In the genomic region with DNA sequence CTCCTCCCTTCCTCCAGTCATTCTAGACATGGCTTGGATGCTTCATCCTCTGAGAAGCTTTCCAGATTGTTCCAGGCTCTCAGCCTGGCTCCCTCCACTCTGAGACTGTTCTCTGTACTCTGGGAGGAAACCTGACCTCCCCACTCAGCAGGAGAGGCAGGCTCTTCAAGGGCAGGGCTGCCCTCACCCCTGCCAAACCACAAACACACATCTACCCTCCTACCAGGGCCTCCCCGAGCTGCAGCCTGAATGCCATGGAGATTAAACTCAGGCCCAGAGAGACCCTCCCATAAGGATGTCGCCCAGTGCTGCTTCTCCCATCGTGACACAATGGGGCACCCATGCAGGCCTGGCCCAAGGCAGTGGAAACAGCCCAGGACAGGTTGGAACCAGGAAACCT, we compare ENCODE assay signal across 23 cellular contexts. TPM values are rescaled to one million over a fixed set of nuclear protein-coding genes. Genes with fewer than 3 reads are reported as not detected.
DNase-seq lines count a peak whose midpoint lies in the region; ATAC-seq and TF ChIP-seq lines count a peak whose summit lies in the region.
"Had no signal": no experiment of that assay in that cellular context is flagged by ENCODE, and none has a peak within 500 bp of the region (broad histone marks: within the 10 kb centered on the region; RNA-seq: fewer than 3 reads in every experiment).

No MANE protein-coding gene starts in this region.

- H3K9me3 ChIP-seq in left lung: peaks cover 0 to 5% of the 10 kb centered on the region in 2 donors
- H3K9me3 ChIP-seq: right atrium auricular region, stomach had no signal

- ATAC-seq in left lung (peak; percentile 90), HG02623 (IDR thresholded peaks at IDR 0.05; ENCODE audit: unreplicated experiment) (no peak)
- ATAC-seq: activated naive CD4-positive, alpha-beta T cell treated with anti-CD3 and anti-CD28 coated beads, Interleukin-2, amount 50 U/mL, for 72 hours; activated T-cell treated with anti-CD3 and anti-CD28 coated beads, Interleukin-2, amount 50 U/mL, for 4 hours had no signal

- no peaks in the 10 kb centered on the region for H3K27me3 ChIP-seq in left lung
- H3K27me3 ChIP-seq: hepatocyte, right atrium auricular region, stomach had no signal

- H3K4me1 Mint-ChIP-seq in mesothelial cell of epicardium: no peaks in the 10 kb centered on the region
- H3K4me1 Mint-ChIP-seq: T-cell had no signal

- no peak overlapping the region for H3K4me3 Mint-ChIP-seq in mesothelial cell of epicardium
- H3K4me3 Mint-ChIP-seq: activated CD4-positive, alpha-beta memory T cell treated with anti-CD3 and anti-CD28 coated beads for 36 hours; activated T-cell treated with anti-CD3 and anti-CD28 coated beads, Interleukin-2, amount 50 U/mL, for 4 hours; T-cell had no signal

- H3K27me3 Mint-ChIP-seq in mesothelial cell of epicardium (ENCODE audit: low read depth): no peaks in the 10 kb centered on the region
- H3K27me3 Mint-ChIP-seq: activated CD4-positive, alpha-beta memory T cell treated with anti-CD3 and anti-CD28 coated beads for 36 hours; T-cell had no signal

- H3K36me3 ChIP-seq in left lung: peaks cover 0 to 84% of the 10 kb centered on the region in 2 donors

- DNase-seq in DMS79 treated with DMSO at 0.1 percent for 48 hours (lab: John Stamatoyannopoulos, UW) (peak; percentile 54), NCI-H2107 (lab: John Stamatoyannopoulos, UW) (peak; percentile 30), astrocyte of the spinal cord (ENCODE audit: low read depth, low spot score) (peak; percentile 45), left lung (peak in 1 of 2 donors; percentile 58), MV-4-11 (lab: John Stamatoyannopoulos, UW) (no peak), mesothelial cell of epicardium (ENCODE audit: low spot score in 2 of 2, unreplicated experiment in 2 of 2) (no peak)
- no peak for DNase-seq in activated CD4-positive, CD25-positive, alpha-beta regulatory T cell (lab: John Stamatoyannopoulos, UW)
- DNase-seq: ACHN; activated CD4-positive, alpha-beta memory T cell treated with anti-CD3 and anti-CD28 coated beads for 36 hours; activated T-cell treated with anti-CD3 and anti-CD28 coated beads, Interleukin-2, amount 50 U/mL, for 4 hours; DMS153; effector CD4-positive, alpha-beta T cell; GM23248; NCI-H526; occipital lobe; Right ventricle myocardium superior; stomach; T-cell had no signal

- peaks cover 35% of the 10 kb centered on the region for H3K36me3 Mint-ChIP-seq in mesothelial cell of epicardium

- no peaks in the 10 kb centered on the region for H3K4me1 ChIP-seq in left lung
- H3K4me1 ChIP-seq: right atrium auricular region, stomach had no signal

- intact Hi-C loops in left lung (cut with DNase I): no loop called here

- peaks cover 4% of the 10 kb centered on the region for H3K9me3 Mint-ChIP-seq in mesothelial cell of epicardium
- H3K9me3 Mint-ChIP-seq: activated naive CD4-positive, alpha-beta T cell treated with anti-CD3 and anti-CD28 coated beads, Interleukin-2, amount 50 U/mL, for 72 hours had no signal

- H3K4me3 ChIP-seq in astrocyte of the spinal cord (ENCODE audit: low read depth, low read length): no peak overlapping the region
- H3K4me3 ChIP-seq in left lung: no peak overlapping the region
- H3K4me3 ChIP-seq: GM23248, hepatocyte, right atrium auricular region, stomach had no signal

- no peak overlapping the region for H3K27ac Mint-ChIP-seq in mesothelial cell of epicardium
- H3K27ac Mint-ChIP-seq: activated CD4-positive, alpha-beta memory T cell treated with anti-CD3 and anti-CD28 coated beads for 36 hours; activated naive CD4-positive, alpha-beta T cell treated with anti-CD3 and anti-CD28 coated beads, Interleukin-2, amount 50 U/mL, for 72 hours; T-cell had no signal

- in situ Hi-C loops in astrocyte of the spinal cord (cut with HindIII; ENCODE audit: low sequenced_read_pairs): no loop called here

- no peak overlapping the region for H3K27ac ChIP-seq in left lung
- H3K27ac ChIP-seq: C4-2B, GM23248, hepatocyte, right atrium auricular region, stomach had no signal

- TF ChIP-seq CTCF in astrocyte of the spinal cord (IDR thresholded peaks at IDR 0.05; ENCODE audit: low read depth, low read length): no peak
- no peak for TF ChIP-seq CTCF in left lung (IDR thresholded peaks at IDR 0.05)
- TF ChIP-seq CTCF in mesothelial cell of epicardium (IDR thresholded peaks at IDR 0.05; ENCODE audit: unreplicated experiment): no peak

RNA-seq across cellular contexts. Expression of a gene that starts 16.2 kb away (rescaled TPM):
- total RNA-seq in left lung (10 to 100 TPM; 30.0 to 30.2 TPM), mesothelial cell of epicardium (35.0 to 42.5 TPM (median 39.2 TPM) in 3 replicates)

RNA-seq across cellular contexts. Expression of a gene that starts 42.4 kb away (rescaled TPM):
- total RNA-seq in left lung: 10 to 100 TPM; 39.2 to 48.1 TPM
- total RNA-seq in mesothelial cell of epicardium: 45.9 to 58.3 TPM (median 54.8 TPM) in 3 replicates

RNA-seq across cellular contexts. Expression of a gene that starts 42.6 kb away (rescaled TPM):
- total RNA-seq in left lung: 10 to 100 TPM; 23.2 to 25.6 TPM
- total RNA-seq in mesothelial cell of epicardium: 26.2 to 28.3 TPM (median 27.0 TPM) in 3 replicates

Comparison
In these comparisons a context has a peak if more than half of its experiments do, and no peak if none do; other contexts are left out.
1. DNase-seq: peak in DMS79 treated with DMSO at 0.1 percent for 48 hours (single experiment), NCI-H2107 (single experiment) and astrocyte of the spinal cord (single experiment); none in MV-4-11 (single experiment), mesothelial cell of epicardium (0 of 2) and activated CD4-positive, CD25-positive, alpha-beta regulatory T cell (0 of 4).